Comparison of ENCODE assay signal across 27 cellular contexts in genomic region chr19:23557381-23557780, GRCh38.
"Had no signal": no experiment of that assay in that cellular context is flagged by ENCODE, and none has a peak within 500 bp of the region (broad histone marks: within the 10 kb centered on the region; RNA-seq: fewer than 3 reads in every experiment).

No MANE protein-coding gene starts in this region.

- H3K36me3 ChIP-seq: stomach, suprapubic skin, thoracic aorta, thyroid gland, tibial artery, tibial nerve, transverse colon, upper lobe of left lung, upper lobe of right lung, uterus, vagina had no signal

- H3K4me1 ChIP-seq: stomach, suprapubic skin, testis, thyroid gland, tibial artery, tibial nerve, transverse colon, upper lobe of left lung, upper lobe of right lung, uterus, vagina had no signal

- DNase-seq: stimulated activated CD4-positive, alpha-beta T cell treated with anti-CD3 and anti-CD28 coated beads, Interleukin-2, amount 100 ng/mL, for 48 hours; stimulated activated CD4-positive, alpha-beta T cell treated with anti-CD3 and anti-CD28 coated beads, Interleukin-4, amount 100 ng/mL, for 1 hour; stimulated activated CD4-positive, alpha-beta T cell treated with anti-CD3 and anti-CD28 coated beads, Interleukin-4, amount 100 ng/mL, for 24 hours; stimulated activated CD4-positive, alpha-beta T cell treated with anti-CD3 and anti-CD28 coated beads, Interleukin-4, amount 100 ng/mL, for 4 hours; stimulated activated CD8-positive, alpha-beta memory T cell treated with anti-CD3 and anti-CD28 coated beads, Interleukin-4, amount 100 ng/mL, for 48 hours; stimulated activated naive B cell treated with anti-CD40 and anti-IgM and Interleukin-4, amounts not matched to agents 10 μg/mL and 1 μg/mL and 100 μg/mL, for 72 hours; stimulated activated naive CD4-positive, alpha-beta T cell; stimulated activated naive CD4-positive, alpha-beta T cell treated with Interleukin-2 at 50 U/mL for 16 hours; stimulated activated naive CD8-positive, alpha-beta T cell treated with anti-CD3 and anti-CD28 coated beads, Interleukin-15, amount 100 ng/mL, for 72 hours; stimulated activated naive CD8-positive, alpha-beta T cell treated with anti-CD3 and anti-CD28 coated beads, Interleukin-15, Interleukin-2, amounts not matched to agents 100 U/mL and 50 U/mL, for 24 hours; stomach; substantia nigra; testis; thyroid gland; tibial artery; transverse colon; upper lobe of left lung; upper lobe of right lung; uterus had no signal

- H3K27me3 ChIP-seq: stomach, suprapubic skin, testis, thyroid gland, tibial artery, tibial nerve, transverse colon, upper lobe of left lung, upper lobe of right lung, uterus, vagina had no signal

- H3K36me3 Mint-ChIP-seq: stimulated activated effector memory CD8-positive, alpha-beta T cell treated with anti-CD3 and anti-CD28 coated beads, Interleukin-12 subunit alpha, Interleukin-12 subunit beta, amount 100 ng/mL, for 72 hours; stimulated activated memory B cell treated with anti-CD40 and anti-IgM and Interleukin-4, amounts not matched to agents 10 μg/mL and 1 μg/mL and 100 μg/mL, for 72 hours; stimulated activated naive B cell treated with anti-CD40 and anti-IgM and Interleukin-4, amounts not matched to agents 10 μg/mL and 1 μg/mL and 100 μg/mL, for 72 hours; type B pancreatic cell had no signal

- H3K27ac ChIP-seq: stomach, suprapubic skin, testis, thoracic aorta, thyroid gland, tibial artery, tibial nerve, transverse colon, upper lobe of left lung, upper lobe of right lung, uterus, vagina had no signal

- H3K4me3 ChIP-seq: stomach, suprapubic skin, testis, thoracic aorta, thyroid gland, tibial artery, tibial nerve, transverse colon, upper lobe of left lung, upper lobe of right lung, uterus, vagina had no signal

- H3K9me3 ChIP-seq: suprapubic skin, testis, thoracic aorta, thyroid gland, tibial artery, transverse colon, upper lobe of right lung, uterus, vagina had no signal

- H3K27me3 Mint-ChIP-seq: stimulated activated memory B cell treated with anti-CD40 and anti-IgM and Interleukin-4, amounts not matched to agents 10 μg/mL and 1 μg/mL and 100 μg/mL, for 72 hours; stimulated activated naive B cell treated with anti-CD40 and anti-IgM and Interleukin-4, amounts not matched to agents 10 μg/mL and 1 μg/mL and 100 μg/mL, for 72 hours; stimulated activated naive CD8-positive, alpha-beta T cell treated with anti-CD3 and anti-CD28 coated beads, Interleukin-15, amount 100 ng/mL, for 72 hours; stimulated activated naive CD8-positive, alpha-beta T cell treated with anti-CD3 and anti-CD28 coated beads, Interleukin-15, Interleukin-2, amounts not matched to agents 100 ng/mL and 50 ng/mL, for 24 hours; type B pancreatic cell had no signal

- H3K27ac Mint-ChIP-seq: stimulated activated effector memory CD8-positive, alpha-beta T cell treated with anti-CD3 and anti-CD28 coated beads, Interleukin-12 subunit alpha, Interleukin-12 subunit beta, amount 100 ng/mL, for 72 hours; stimulated activated memory B cell treated with anti-CD40 and anti-IgM and Interleukin-4, amounts not matched to agents 10 μg/mL and 1 μg/mL and 100 μg/mL, for 72 hours; stimulated activated naive B cell treated with anti-CD40 and anti-IgM and Interleukin-4, amounts not matched to agents 10 μg/mL and 1 μg/mL and 100 μg/mL, for 72 hours; stimulated activated naive CD8-positive, alpha-beta T cell treated with anti-CD3 and anti-CD28 coated beads, Interleukin-15, amount 100 ng/mL, for 72 hours; stimulated activated naive CD8-positive, alpha-beta T cell treated with anti-CD3 and anti-CD28 coated beads, Interleukin-15, Interleukin-2, amounts not matched to agents 100 ng/mL and 50 ng/mL, for 24 hours; type B pancreatic cell had no signal

- H3K9me3 Mint-ChIP-seq: stimulated activated effector memory CD8-positive, alpha-beta T cell treated with anti-CD3 and anti-CD28 coated beads, Interleukin-12 subunit alpha, Interleukin-12 subunit beta, amount 100 ng/mL, for 72 hours had no signal

- H3K4me3 Mint-ChIP-seq: stimulated activated effector memory CD8-positive, alpha-beta T cell treated with anti-CD3 and anti-CD28 coated beads, Interleukin-12 subunit alpha, Interleukin-12 subunit beta, amount 100 ng/mL, for 72 hours; stimulated activated memory B cell treated with anti-CD40 and anti-IgM and Interleukin-4, amounts not matched to agents 10 μg/mL and 1 μg/mL and 100 μg/mL, for 72 hours; stimulated activated naive B cell treated with anti-CD40 and anti-IgM and Interleukin-4, amounts not matched to agents 10 μg/mL and 1 μg/mL and 100 μg/mL, for 72 hours; stimulated activated naive CD8-positive, alpha-beta T cell treated with anti-CD3 and anti-CD28 coated beads, Interleukin-15, amount 100 ng/mL, for 72 hours; stimulated activated naive CD8-positive, alpha-beta T cell treated with anti-CD3 and anti-CD28 coated beads, Interleukin-15, Interleukin-2, amounts not matched to agents 100 ng/mL and 50 ng/mL, for 24 hours; type B pancreatic cell had no signal

- H3K4me1 Mint-ChIP-seq: stimulated activated effector memory CD8-positive, alpha-beta T cell treated with anti-CD3 and anti-CD28 coated beads, Interleukin-12 subunit alpha, Interleukin-12 subunit beta, amount 100 ng/mL, for 72 hours; stimulated activated memory B cell treated with anti-CD40 and anti-IgM and Interleukin-4, amounts not matched to agents 10 μg/mL and 1 μg/mL and 100 μg/mL, for 72 hours; stimulated activated naive B cell treated with anti-CD40 and anti-IgM and Interleukin-4, amounts not matched to agents 10 μg/mL and 1 μg/mL and 100 μg/mL, for 72 hours; stimulated activated naive CD8-positive, alpha-beta T cell treated with anti-CD3 and anti-CD28 coated beads, Interleukin-15, amount 100 ng/mL, for 72 hours had no signal

- ATAC-seq: stimulated activated effector memory CD8-positive, alpha-beta T cell treated with anti-CD3 and anti-CD28 coated beads, Interleukin-12 subunit alpha, Interleukin-12 subunit beta, amount 100 ng/mL, for 72 hours; stimulated activated memory B cell treated with anti-CD40 and anti-IgM and Interleukin-4, amounts not matched to agents 10 μg/mL and 1 μg/mL and 100 μg/mL, for 72 hours; stimulated activated naive B cell treated with anti-CD40 and anti-IgM and Interleukin-4, amounts not matched to agents 10 μg/mL and 1 μg/mL and 100 μg/mL, for 72 hours; stimulated activated naive CD8-positive, alpha-beta T cell treated with anti-CD3 and anti-CD28 coated beads, Interleukin-15, amount 100 ng/mL, for 72 hours; stimulated activated naive CD8-positive, alpha-beta T cell treated with anti-CD3 and anti-CD28 coated beads, Interleukin-15, Interleukin-2, amounts not matched to agents 100 U/mL and 50 U/mL, for 24 hours; upper lobe of right lung had no signal
